Comparison of ENCODE assay signal across 10 cellular contexts in genomic region chr1:224106568-224107281, GRCh38. TPM values are rescaled to one million over a fixed set of nuclear protein-coding genes. Genes with fewer than 3 reads are reported as not detected.
A peak's percentile ranks its signal among the peaks of the same experiment; 100 is the strongest.
DNase-seq lines count a peak whose midpoint lies in the region; ATAC-seq and TF ChIP-seq lines count a peak whose summit lies in the region.
"Had no signal": no experiment of that assay in that cellular context is flagged by ENCODE, and none has a peak within 500 bp of the region (broad histone marks: within the 10 kb centered on the region; RNA-seq: fewer than 3 reads in every experiment).

No MANE protein-coding gene starts in this region.

- H2AFZ ChIP-seq in fibroblast of lung (ENCODE audit: low read length), result peak overlapping the region; percentile 97

- peak; percentile 83 for ATAC-seq in GM21619 (IDR thresholded peaks at IDR 0.05; ENCODE audit: unreplicated experiment)

- H3K27ac Mint-ChIP-seq in activated CD4-positive, alpha-beta T cell treated with anti-CD3 and anti-CD28 coated beads, Interleukin-2, amount 10 ng/mL, durations not matched to agents 24 days and 14 days, result peak overlapping the region; percentile 12
- H3K27ac Mint-ChIP-seq: dendritic cell treated with granulocyte-macrophage colony-stimulating factor and Interleukin-4, amounts not matched to agents 40 ng/mL and 50 ng/mL, for 4 days had no signal

- peak; percentile 70 for DNase-seq in activated CD4-positive, alpha-beta T cell treated with anti-CD3 and anti-CD28 coated beads, Interleukin-2, amount 10 ng/mL, durations not matched to agents 24 days and 14 days
- no peak for DNase-seq in activated CD4-positive, alpha-beta T cell treated with anti-CD3 and anti-CD28 coated beads, Interleukin-2, amount 50 U/mL, for 4 hours
- DNase-seq in SK-N-DZ (ENCODE audit: low spot score), result peak; percentile 4
- peak; percentile 35 to 56 for DNase-seq in fibroblast of lung (ENCODE audit: low read depth in 2 of 2)
- no peak for DNase-seq in retinal pigment epithelial cell (ENCODE audit: low read depth)
- DNase-seq in cerebellar nuclear complex (lab: John Stamatoyannopoulos, UW), result no peak

- peaks cover 47% of the 10 kb centered on the region for H3K27me3 Mint-ChIP-seq in activated CD4-positive, alpha-beta T cell treated with anti-CD3 and anti-CD28 coated beads, Interleukin-2, amount 10 ng/mL, durations not matched to agents 24 days and 14 days

- H3K4me2 ChIP-seq in fibroblast of lung (ENCODE audit: extremely low read depth, insufficient read depth, low read length), result peak overlapping the region; percentile 85

- peaks cover 7% of the 10 kb centered on the region for H3K4me1 Mint-ChIP-seq in activated CD4-positive, alpha-beta T cell treated with anti-CD3 and anti-CD28 coated beads, Interleukin-2, amount 10 ng/mL, durations not matched to agents 24 days and 14 days

- H3K9me3 Mint-ChIP-seq in activated CD4-positive, alpha-beta T cell treated with anti-CD3 and anti-CD28 coated beads, Interleukin-2, amount 10 ng/mL, durations not matched to agents 24 days and 14 days, result no peaks in the 10 kb centered on the region
- H3K9me3 Mint-ChIP-seq: dendritic cell treated with granulocyte-macrophage colony-stimulating factor and Interleukin-4, amounts not matched to agents 40 ng/mL and 50 ng/mL, for 4 days had no signal

- TF ChIP-seq CTCF in LNCAP (IDR thresholded peaks at IDR 0.05) (peak; percentile 81), fibroblast of lung (conservative IDR thresholded peaks at IDR 0.05 in 1 of 2, IDR thresholded peaks at IDR 0.05 in 1 of 2; ENCODE audit: low read depth in 1 of 2, low read length in 2 of 2) (peak; percentile 26 to 54), retinal pigment epithelial cell (conservative IDR thresholded peaks at IDR 0.05; ENCODE audit: low read depth, low read length) (peak; percentile 72)

- no peaks in the 10 kb centered on the region for H3K27me3 ChIP-seq in fibroblast of lung (ENCODE audit: control insufficient read depth, insufficient read depth, low read length)
- H3K27me3 ChIP-seq: upper lobe of left lung had no signal

- H3K36me3 ChIP-seq in fibroblast of lung (ENCODE audit: control insufficient read depth, insufficient read depth, low read length), result no peaks in the 10 kb centered on the region
- H3K36me3 ChIP-seq: upper lobe of left lung had no signal

- H3K4me3 ChIP-seq in fibroblast of lung (replicated peaks in 1 of 4; ENCODE audit: control extremely low read depth in 1 of 4, insufficient read depth in 1 of 4, low read depth in 3 of 4, low read length in 4 of 4) (no peak overlapping the region), retinal pigment epithelial cell (ENCODE audit: low read length) (no peak overlapping the region)
- H3K4me3 ChIP-seq: upper lobe of left lung had no signal

- H3K27ac ChIP-seq in fibroblast of lung (ENCODE audit: insufficient read depth, low read length), result no peak overlapping the region
- H3K27ac ChIP-seq: upper lobe of left lung had no signal

- no peaks in the 10 kb centered on the region for H4K20me1 ChIP-seq in fibroblast of lung (ENCODE audit: control insufficient read depth, extremely low read depth, insufficient read depth, low read length)

- no peaks in the 10 kb centered on the region for H3K9me3 ChIP-seq in fibroblast of lung (ENCODE audit: control insufficient read depth, insufficient read depth, low read depth, low read length)
- H3K9me3 ChIP-seq: upper lobe of left lung had no signal

- H3K79me2 ChIP-seq in fibroblast of lung (ENCODE audit: control insufficient read depth, insufficient read depth, low read length), result no peaks in the 10 kb centered on the region

- H3K36me3 Mint-ChIP-seq in activated CD4-positive, alpha-beta T cell treated with anti-CD3 and anti-CD28 coated beads, Interleukin-2, amount 10 ng/mL, durations not matched to agents 24 days and 14 days (ENCODE audit: low read depth), result no peaks in the 10 kb centered on the region

- H3K4me3 Mint-ChIP-seq in activated CD4-positive, alpha-beta T cell treated with anti-CD3 and anti-CD28 coated beads, Interleukin-2, amount 10 ng/mL, durations not matched to agents 24 days and 14 days, result no peak overlapping the region
- H3K4me3 Mint-ChIP-seq: dendritic cell treated with granulocyte-macrophage colony-stimulating factor and Interleukin-4, amounts not matched to agents 40 ng/mL and 50 ng/mL, for 4 days had no signal

- peaks cover 3% of the 10 kb centered on the region for H3K4me1 ChIP-seq in fibroblast of lung (ENCODE audit: control insufficient read depth, extremely low read depth, insufficient read depth, low read length)

- H3K9ac ChIP-seq in fibroblast of lung (ENCODE audit: insufficient read depth, low read length), result no peak overlapping the region

- intact Hi-C loops in activated CD4-positive, alpha-beta T cell treated with anti-CD3 and anti-CD28 coated beads, Interleukin-2, amount 10 ng/mL, durations not matched to agents 24 days and 14 days (cut with micrococcal nuclease), result no loop called here

RNA-seq across cellular contexts. Expression of gene FBXO28, which starts 7.2 kb away (rescaled TPM):
- 26.0 and 26.3 TPM in 2 replicates for total RNA-seq in activated CD4-positive, alpha-beta T cell treated with anti-CD3 and anti-CD28 coated beads, Interleukin-2, amount 10 ng/mL, durations not matched to agents 24 days and 14 days
- 18.0 and 20.3 TPM in 2 replicates for polyA plus RNA-seq in SK-N-DZ (2014; cell fraction: cytosol; rRNA removed)
- 13.9 and 26.4 TPM in 2 replicates for polyA plus RNA-seq in SK-N-DZ (2014; cell fraction: nucleus; rRNA removed)
- total RNA-seq in fibroblast of lung, result 29.5 and 34.3 TPM in 2 replicates
- 24.4 and 25.3 TPM in 2 replicates for polyA plus RNA-seq in fibroblast of lung
- 16.1 and 17.5 TPM in 2 replicates for polyA plus RNA-seq in fibroblast of lung (2012)
- 2.3 and 2.4 TPM in 2 replicates for polyA minus RNA-seq in fibroblast of lung (ENCODE audit: low replicate concordance)

Comparison
In these comparisons a context has a peak if more than half of its experiments do, and no peak if none do; other contexts are left out.
1. DNase-seq: peak in activated CD4-positive, alpha-beta T cell treated with anti-CD3 and anti-CD28 coated beads, Interleukin-2, amount 10 ng/mL, durations not matched to agents 24 days and 14 days (single experiment), SK-N-DZ (single experiment) and fibroblast of lung (2 of 2); none in activated CD4-positive, alpha-beta T cell treated with anti-CD3 and anti-CD28 coated beads, Interleukin-2, amount 50 U/mL, for 4 hours (0 of 2), retinal pigment epithelial cell (single experiment) and cerebellar nuclear complex (0 of 2).
2. Peak in every context shown above with its lines, with median percentiles within 50 percentile points of each other: CTCF ChIP-seq.